ENCODE assay signal across 8 cellular contexts in genomic region chr16:70430667-70431536, GRCh38. TPM values are rescaled to one million over a fixed set of nuclear protein-coding genes. Genes with fewer than 3 reads are reported as not detected.
DNase-seq lines count a peak whose midpoint lies in the region; ATAC-seq and TF ChIP-seq lines count a peak whose summit lies in the region.

No MANE protein-coding gene starts in this region.

- peak overlapping the region; percentile 86 for H3K27ac Mint-ChIP-seq in CD4-positive, alpha-beta T cell
- H3K27ac Mint-ChIP-seq in activated B cell treated with CpG ODN at 0.5 μM for 24 hours: peak overlapping the region; percentile 97
- peak overlapping the region; percentile 96 for H3K27ac Mint-ChIP-seq in progenitor cell of endocrine pancreas

- TF ChIP-seq CTCF in CD4-positive, alpha-beta T cell (IDR thresholded peaks at IDR 0.05): no peak
- TF ChIP-seq CTCF in GM20000 (IDR thresholded peaks at IDR 0.05; ENCODE audit: extremely low read depth, missing control alignments): no peak
- TF ChIP-seq CTCF in activated B cell treated with CpG ODN at 0.5 μM for 24 hours (IDR thresholded peaks at IDR 0.05): no peak
- TF ChIP-seq CTCF in progenitor cell of endocrine pancreas (IDR thresholded peaks at IDR 0.05; ENCODE audit: unreplicated experiment): no peak

- peak in 9 of 10 experiments; percentile 26 to 61 (median 47) for DNase-seq in CD4-positive, alpha-beta T cell
- DNase-seq in GM20000 (ENCODE audit: low spot score) (peak; percentile 79), activated B cell treated with CpG ODN at 0.5 μM for 24 hours (peak; percentile 57), progenitor cell of endocrine pancreas (ENCODE audit: low spot score, unreplicated experiment) (no peak), NCI-H187 (lab: John Stamatoyannopoulos, UW) (no peak), NCI-H1694 treated with DMSO at 0.1 percent for 48 hours (lab: John Stamatoyannopoulos, UW) (no peak)
- DNase-seq in effector CD8-positive, alpha-beta T cell (lab: John Stamatoyannopoulos, UW): peak; percentile 53

- no peaks in the 10 kb centered on the region for H3K27me3 ChIP-seq in CD4-positive, alpha-beta T cell (ENCODE audit: control insufficient read depth, insufficient read depth, low read length)

- intact Hi-C loops in CD4-positive, alpha-beta T cell (cut with DNase I, micrococcal nuclease): loop anchor here in 1 of 2 experiments (2.0 kb wide), 1 partner anchor 50 kb away; no protein-coding TSS in a partner anchor
- intact Hi-C loops in activated B cell treated with CpG ODN at 0.5 μM for 24 hours (cut with micrococcal nuclease): loop anchor here (1.0 to 2.0 kb wide), 7 partner anchors 8 to 92 kb away; partner anchors contain the start of genes COG4, FCSK, SF3B3 and ST3GAL2

- POLR2A ChIA-PET in CD4-positive, alpha-beta T cell (lab: Charles Lee): interaction anchor here (2.6 kb wide), 1 partner anchor 50 kb away, joined by 21 read pairs; no protein-coding TSS in a partner anchor
- POLR2A ChIA-PET in activated B cell treated with CpG ODN at 0.5 μM for 24 hours (lab: Charles Lee): interaction anchor here (0.8 to 5.0 kb wide), 16 partner anchors 8 to 124 kb away, joined by 3 to 68 read pairs (median 8); partner anchors contain the start of genes COG4, DDX19A, FCSK and SF3B3

- peak overlapping the region; percentile 73 for H3K27ac ChIP-seq in CD4-positive, alpha-beta T cell (ENCODE audit: low read depth, low read length)

- H3K9me3 Mint-ChIP-seq in CD4-positive, alpha-beta T cell: no peaks in the 10 kb centered on the region
- H3K9me3 Mint-ChIP-seq in activated B cell treated with CpG ODN at 0.5 μM for 24 hours (no peaks in the 10 kb centered on the region), progenitor cell of endocrine pancreas (ENCODE audit: low read depth) (no peaks in the 10 kb centered on the region)

- CTCF ChIA-PET in CD4-positive, alpha-beta T cell (lab: Charles Lee): interaction anchor here (1.0 kb wide), 1 partner anchor 40 kb away, joined by 3 read pairs; no protein-coding TSS in a partner anchor
- CTCF ChIA-PET in activated B cell treated with CpG ODN at 0.5 μM for 24 hours (lab: Charles Lee): interaction anchor here (1.4 to 3.0 kb wide), 2 partner anchors 25 to 50 kb away, joined by 5 to 10 read pairs; no protein-coding TSS in a partner anchor

- peaks cover 4% of the 10 kb centered on the region for H3K36me3 Mint-ChIP-seq in CD4-positive, alpha-beta T cell (ENCODE audit: low read depth)
- H3K36me3 Mint-ChIP-seq in activated B cell treated with CpG ODN at 0.5 μM for 24 hours (ENCODE audit: low read depth) (peaks cover 9% of the 10 kb centered on the region), progenitor cell of endocrine pancreas (ENCODE audit: insufficient read depth) (peaks cover 3% of the 10 kb centered on the region)

- H3K4me1 Mint-ChIP-seq in CD4-positive, alpha-beta T cell (ENCODE audit: low read depth): peaks cover 69% of the 10 kb centered on the region
- peaks cover 83% of the 10 kb centered on the region for H3K4me1 Mint-ChIP-seq in activated B cell treated with CpG ODN at 0.5 μM for 24 hours
- H3K4me1 Mint-ChIP-seq in progenitor cell of endocrine pancreas (ENCODE audit: low read depth): peaks cover 57% of the 10 kb centered on the region

- no peaks in the 10 kb centered on the region for H3K27me3 Mint-ChIP-seq in CD4-positive, alpha-beta T cell
- no peaks in the 10 kb centered on the region for H3K27me3 Mint-ChIP-seq in activated B cell treated with CpG ODN at 0.5 μM for 24 hours
- no peaks in the 10 kb centered on the region for H3K27me3 Mint-ChIP-seq in progenitor cell of endocrine pancreas

- H3K9me3 ChIP-seq in CD4-positive, alpha-beta T cell (ENCODE audit: control insufficient read depth, low read length): no peaks in the 10 kb centered on the region

- ATAC-seq in CD4-positive, alpha-beta T cell (ENCODE audit: poor library complexity): peak; percentile 88
- peak; percentile 28 for ATAC-seq in HG03575 (IDR thresholded peaks at IDR 0.05; ENCODE audit: extremely low read depth, insufficient number of reproducible peaks, low FRiP score, unreplicated experiment)
- peak; percentile 69 for ATAC-seq in activated B cell treated with CpG ODN at 0.5 μM for 24 hours (ENCODE audit: low read depth)

- peak overlapping the region; percentile 61 for H3K4me3 Mint-ChIP-seq in CD4-positive, alpha-beta T cell
- peak overlapping the region; percentile 75 for H3K4me3 Mint-ChIP-seq in activated B cell treated with CpG ODN at 0.5 μM for 24 hours
- H3K4me3 Mint-ChIP-seq in progenitor cell of endocrine pancreas (ENCODE audit: low read depth): peak overlapping the region; percentile 40

RNA-seq across cellular contexts. Expression of gene ST3GAL2, which starts 8.0 kb away (rescaled TPM):
- 10 to 100 TPM in 1 of 2 experiments, 1 to 10 TPM in 1; 9.8 to 11.1 TPM for total RNA-seq in CD4-positive, alpha-beta T cell
- total RNA-seq in activated B cell treated with CpG ODN at 0.5 μM for 24 hours (51.5 and 57.4 TPM in 2 replicates), progenitor cell of endocrine pancreas (29.2 and 37.8 TPM in 2 replicates)

RNA-seq across cellular contexts. Expression of gene FCSK, which starts 23.5 kb away (rescaled TPM):
- total RNA-seq in CD4-positive, alpha-beta T cell: 10 to 100 TPM; 21.8 to 25.4 TPM
- total RNA-seq in activated B cell treated with CpG ODN at 0.5 μM for 24 hours (20.1 and 21.4 TPM in 2 replicates), progenitor cell of endocrine pancreas (18.8 and 21.1 TPM in 2 replicates)

Comparison
In these comparisons a context has a peak if more than half of its experiments do, and no peak if none do; other contexts are left out.
1. ATAC-seq: peak in every context shown above with its lines; median percentile 88 in CD4-positive, alpha-beta T cell; 69 in activated B cell treated with CpG ODN at 0.5 μM for 24 hours; 28 in HG03575.
2. DNase-seq: peak in CD4-positive, alpha-beta T cell (9 of 10), GM20000 (single experiment), activated B cell treated with CpG ODN at 0.5 μM for 24 hours (single experiment) and effector CD8-positive, alpha-beta T cell (single experiment); none in progenitor cell of endocrine pancreas (single experiment), NCI-H187 (0 of 2) and NCI-H1694 treated with DMSO at 0.1 percent for 48 hours (single experiment).
3. Peak in every context shown above with its lines, with median percentiles within 50 percentile points of each other: H3K27ac Mint-ChIP-seq and H3K4me3 Mint-ChIP-seq.